In genomic region chr10:28939352-28940157, GRCh38 we compare ENCODE assay signal across 8 cellular contexts.
DNase-seq lines count a peak whose midpoint lies in the region; ATAC-seq, FAIRE-seq and TF ChIP-seq lines count a peak whose summit lies in the region.

No MANE protein-coding gene starts in this region.

- peak; percentile 95 for DNase-seq in A673 (ENCODE audit: low spot score)
- DNase-seq in LHCN-M2 (ENCODE audit: low read depth) = peak; percentile 64
- peak; percentile 93 to 95 for DNase-seq in SJCRH30
- DNase-seq in thoracic aorta (ENCODE audit: low spot score) = peak; percentile 52
- DNase-seq in small intestine = no peak
- DNase-seq in glomerular visceral epithelial cell (ENCODE audit: extremely low spot score) = no peak
- DNase-seq in NCI-H1694 (lab: John Stamatoyannopoulos, UW) = no peak

- TF ChIP-seq CTCF in A673 (conservative IDR thresholded peaks at IDR 0.05; ENCODE audit: low read depth, low read length) (peak; percentile 90), thoracic aorta (IDR thresholded peaks at IDR 0.05) (no peak)

- H3K9me3 ChIP-seq in A673 (ENCODE audit: low read depth, low read length, poor library complexity, severe bottlenecking) (no peaks in the 10 kb centered on the region), SJCRH30 (replicated peaks) (no peaks in the 10 kb centered on the region), iPS-15b (ENCODE audit: control insufficient read depth, insufficient read depth, low read length) (no peaks in the 10 kb centered on the region), thoracic aorta (no peaks in the 10 kb centered on the region), small intestine (ENCODE audit: control insufficient read depth, low read depth) (no peaks in the 10 kb centered on the region)

- H3K4me3 ChIP-seq in A673 (ENCODE audit: low read depth, low read length, poor library complexity, severe bottlenecking) (peak overlapping the region; percentile 45), SJCRH30 (peak overlapping the region; percentile 48), iPS-15b (ENCODE audit: low read depth, low read length) (peak overlapping the region; percentile 47), thoracic aorta (peak overlapping the region; percentile 41), small intestine (ENCODE audit: low read depth in 1 of 2, low read length in 2 of 2) (no peak overlapping the region)

- H3K4me1 ChIP-seq in A673 (ENCODE audit: insufficient read depth, low read length, poor library complexity, severe bottlenecking) (peaks cover 36% of the 10 kb centered on the region), SJCRH30 (peaks cover 9% of the 10 kb centered on the region; the same call in 1 of the 2 replicates), iPS-15b (ENCODE audit: control insufficient read depth, insufficient read depth, low read length) (no peaks in the 10 kb centered on the region), thoracic aorta (ENCODE audit: control insufficient read depth in 1 of 2, low read depth in 2 of 2) (peaks cover 0 to 17% of the 10 kb centered on the region in 2 donors), small intestine (ENCODE audit: control insufficient read depth in 2 of 2, insufficient read depth in 1 of 2, low read depth in 1 of 2, low read length in 1 of 2) (no peaks in the 10 kb centered on the region)

- POLR2A ChIA-PET in A673 (lab: Charles Lee; ENCODE audit: low non-redundant PET) = interaction anchor here (0.7 kb wide), 1 partner anchor 221 kb away, joined by 4 read pairs; no protein-coding TSS in a partner anchor

- CTCF ChIA-PET in A673 (lab: Charles Lee) = interaction anchor here (0.6 to 1.3 kb wide), 8 partner anchors 11 to 311 kb away, joined by 3 to 5 read pairs (median 4); no protein-coding TSS in a partner anchor

- no TSS peak for BruUV-seq in A673 (replicated peaks; lab: Mats Ljungman, UMichigan)

- peak; percentile 77 for ATAC-seq in thoracic aorta (ENCODE audit: insufficient number of reproducible peaks, low FRiP score, low read depth)

- no peak for FAIRE-seq in small intestine (lab: Jason Lieb, UNC)

- H3K27me3 ChIP-seq in A673 (replicated peaks; ENCODE audit: insufficient read depth, low read depth, low read length, poor library complexity) = no peaks in the 10 kb centered on the region
- no peaks in the 10 kb centered on the region for H3K27me3 ChIP-seq in SJCRH30
- H3K27me3 ChIP-seq in iPS-15b (ENCODE audit: control insufficient read depth, insufficient read depth, low read length) = peaks cover 11% of the 10 kb centered on the region
- H3K27me3 ChIP-seq in thoracic aorta (replicated peaks; ENCODE audit: insufficient read depth) = no peaks in the 10 kb centered on the region
- no peaks in the 10 kb centered on the region for H3K27me3 ChIP-seq in small intestine (ENCODE audit: control insufficient read depth in 2 of 2, insufficient read depth in 2 of 2, low read length in 2 of 2)

- intact Hi-C loops in A673 (cut with micrococcal nuclease; ENCODE audit: unreplicated experiment) = loop anchor here (5.0 kb wide), 1 partner anchor 262 kb away; the partner anchor contains the start of gene BAMBI

- H3K9ac ChIP-seq in iPS-15b (ENCODE audit: low read depth, low read length) = no peak overlapping the region

- no peaks in the 10 kb centered on the region for H3K36me3 ChIP-seq in A673 (ENCODE audit: insufficient read depth, low read length, poor library complexity, severe bottlenecking)
- H3K36me3 ChIP-seq in SJCRH30 = no peaks in the 10 kb centered on the region
- H3K36me3 ChIP-seq in iPS-15b (ENCODE audit: control insufficient read depth, insufficient read depth, low read length) = no peaks in the 10 kb centered on the region
- H3K36me3 ChIP-seq in thoracic aorta = no peaks in the 10 kb centered on the region
- no peaks in the 10 kb centered on the region for H3K36me3 ChIP-seq in small intestine (ENCODE audit: control insufficient read depth in 2 of 2, insufficient read depth in 2 of 2, low read length in 2 of 2)

- 14 to 36% (median 21%) methylated on average over 26 of the region's 26 CpGs for WGBS in small intestine, 3 donors

- H3K27ac ChIP-seq in A673 (ENCODE audit: low read depth, low read length, poor library complexity, severe bottlenecking) = peak overlapping the region; percentile 74
- peak overlapping the region; percentile 91 for H3K27ac ChIP-seq in SJCRH30
- peak overlapping the region in 1 of 2 donors; percentile 16 for H3K27ac ChIP-seq in thoracic aorta
- no peak overlapping the region for H3K27ac ChIP-seq in small intestine (ENCODE audit: low read depth in 1 of 2, low read length in 1 of 2)

Comparison
In these comparisons a context has a peak if more than half of its experiments do, and no peak if none do; other contexts are left out.
1. DNase-seq: peak in A673 (single experiment), LHCN-M2 (single experiment), SJCRH30 (2 of 2) and thoracic aorta (single experiment); none in small intestine (single experiment), glomerular visceral epithelial cell (single experiment) and NCI-H1694 (single experiment).
2. H3K27ac ChIP-seq: peak in A673 (single experiment) and SJCRH30 (single experiment); none in small intestine (0 of 2).
3. H3K4me3 ChIP-seq: peak in A673 (single experiment), SJCRH30 (single experiment), iPS-15b (single experiment) and thoracic aorta (single experiment); none in small intestine (0 of 2).